8 cellular contexts compared by ENCODE assay signal in the genomic region with DNA sequence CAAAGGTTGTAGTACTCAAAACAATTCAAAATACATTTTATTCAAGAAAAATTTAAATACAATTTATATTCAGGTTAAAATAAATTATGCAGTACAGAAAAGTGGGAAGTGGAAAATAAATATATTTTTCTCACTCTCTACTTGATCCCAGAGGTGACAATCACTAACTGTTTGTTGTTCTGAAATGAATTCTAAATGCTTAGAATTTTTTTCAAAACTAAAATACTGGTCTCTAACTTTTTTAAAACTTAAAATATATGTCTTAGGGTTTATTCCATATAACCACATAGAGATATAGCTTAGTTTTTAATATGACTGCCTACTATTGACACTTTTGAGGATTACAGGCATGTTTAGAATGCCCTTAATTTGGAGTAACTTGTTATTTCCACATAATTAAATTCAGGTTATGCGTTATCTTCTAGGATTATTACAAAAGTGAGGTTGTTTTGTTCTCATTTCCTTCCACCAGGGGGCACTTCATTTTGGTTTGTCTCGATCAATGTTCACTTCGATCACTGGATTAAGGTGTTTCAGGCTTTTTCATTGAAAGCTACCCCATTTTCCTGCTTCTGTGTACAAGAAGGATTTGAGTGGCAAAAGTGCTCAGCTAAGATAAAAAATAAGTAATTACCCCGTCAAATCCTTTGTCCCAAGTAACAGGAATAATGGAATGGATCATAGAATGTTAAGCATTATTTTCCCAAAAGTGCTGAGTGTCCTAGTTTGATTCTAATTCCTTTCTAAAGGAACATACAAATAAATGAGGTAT. TPM values are rescaled to one million over a fixed set of nuclear protein-coding genes. Genes with fewer than 3 reads are reported as not detected.
A peak's percentile ranks its signal among the peaks of the same experiment; 100 is the strongest.
DNase-seq lines count a peak whose midpoint lies in the region; ATAC-seq and TF ChIP-seq lines count a peak whose summit lies in the region.

No MANE protein-coding gene starts in this region.

- no peak overlapping the region for H2BK120ac ChIP-seq in mesenchymal stem cell (ENCODE audit: low read depth, low read length)

- H3K9me3 ChIP-seq in mesenchymal stem cell (ENCODE audit: control insufficient read depth, low read length) (no peaks in the 10 kb centered on the region), aorta (ENCODE audit: control insufficient read depth, low read length) (no peaks in the 10 kb centered on the region)

- no peak overlapping the region for H4K8ac ChIP-seq in mesenchymal stem cell (ENCODE audit: low read length)

- 29% methylated on average over 4 of the region's 4 CpGs for WGBS in mesenchymal stem cell
- WGBS in aorta, 2 donors, result 7 to 8% methylated on average over 4 of the region's 4 CpGs

- H3K4ac ChIP-seq in mesenchymal stem cell (ENCODE audit: low read depth in 1 of 2, low read length in 2 of 2), result no peak overlapping the region

- no peak overlapping the region for H2BK5ac ChIP-seq in mesenchymal stem cell (ENCODE audit: low read depth, low read length, poor library complexity, severe bottlenecking)

- no peaks in the 10 kb centered on the region for H3K79me1 ChIP-seq in mesenchymal stem cell (replicated peaks; ENCODE audit: low read length, poor library complexity, severe bottlenecking)

- H3K36me3 ChIP-seq in mesenchymal stem cell (ENCODE audit: control insufficient read depth in 1 of 2, insufficient read depth in 2 of 2, low read depth in 1 of 2, low read length in 2 of 2) (no peaks in the 10 kb centered on the region), aorta (ENCODE audit: control insufficient read depth in 1 of 2, insufficient read depth in 2 of 2, low read length in 1 of 2) (no peaks in the 10 kb centered on the region)

- H3K4me1 ChIP-seq in mesenchymal stem cell (ENCODE audit: control insufficient read depth, insufficient read depth, low read depth, low read length), result no peaks in the 10 kb centered on the region
- peaks cover 0 to 2% of the 10 kb centered on the region in 2 donors for H3K4me1 ChIP-seq in aorta (ENCODE audit: control insufficient read depth in 1 of 2, insufficient read depth in 2 of 2, low read length in 2 of 2)

- H3K4me3 ChIP-seq in AG09309 (ENCODE audit: control insufficient read depth, low read depth, low read length), result no peak overlapping the region
- H3K4me3 ChIP-seq in cardiac fibroblast (replicated peaks in 1 of 2; ENCODE audit: low read depth in 2 of 2, low read length in 2 of 2), result no peak overlapping the region
- peak overlapping the region in 1 of 2 experiments; percentile 59 for H3K4me3 ChIP-seq in mesenchymal stem cell (ENCODE audit: insufficient read depth in 1 of 2, low read depth in 1 of 2, low read length in 2 of 2)
- H3K4me3 ChIP-seq in aorta (ENCODE audit: low read length in 2 of 2), result peak overlapping the region; percentile 31 to 90

- intact Hi-C loops in aorta (cut with DNase I), result loop anchor here (5.0 to 10.0 kb wide), 3 partner anchors 261 to 931 kb away; partner anchors contain the start of gene GULP1 (in 1 of the 2)

- H3K27me3 ChIP-seq in mesenchymal stem cell (ENCODE audit: control insufficient read depth in 1 of 2, insufficient read depth in 1 of 2, low read length in 2 of 2), result no peaks in the 10 kb centered on the region
- no peaks in the 10 kb centered on the region for H3K27me3 ChIP-seq in aorta (ENCODE audit: control insufficient read depth in 1 of 2, insufficient read depth in 2 of 2, low read length in 1 of 2)

- H2BK12ac ChIP-seq in mesenchymal stem cell (ENCODE audit: low read length in 2 of 2), result no peak overlapping the region

- H3K9ac ChIP-seq in mesenchymal stem cell (ENCODE audit: low read length), result peak overlapping the region; percentile 94

- peak; percentile 64 for TF ChIP-seq CTCF in AG09309 (IDR thresholded peaks at IDR 0.05; ENCODE audit: control insufficient read depth, insufficient read depth, low read depth, low read length, missing control alignments)
- peak; percentile 51; the same call in 1 of the 2 replicates for TF ChIP-seq CTCF in GM12874 (IDR thresholded peaks at IDR 0.05; ENCODE audit: insufficient read depth, low read depth, low read length)
- TF ChIP-seq CTCF in cardiac fibroblast (IDR thresholded peaks at IDR 0.05; ENCODE audit: low read depth, low read length), result peak; percentile 55

- H2BK15ac ChIP-seq in mesenchymal stem cell (ENCODE audit: low read depth, poor library complexity, severe bottlenecking), result no peak overlapping the region

- no peak overlapping the region for H3K14ac ChIP-seq in mesenchymal stem cell (ENCODE audit: low read length in 2 of 2)

- DNase-seq in AG09309 (ENCODE audit: low read depth), result no peak
- peak; percentile 50 for DNase-seq in NCI-H774 (lab: John Stamatoyannopoulos, UW)
- peak; percentile 63 to 75 for DNase-seq in cardiac fibroblast (ENCODE audit: low read depth in 2 of 2)
- DNase-seq in mesenchymal stem cell, result peak; percentile 72
- no peak for DNase-seq in aorta
- DNase-seq in cerebellar nuclear complex (lab: John Stamatoyannopoulos, UW), result no peak

- no peak overlapping the region for H3K23ac ChIP-seq in mesenchymal stem cell (ENCODE audit: low read length in 2 of 2)

- no peak overlapping the region for H3K18ac ChIP-seq in mesenchymal stem cell (ENCODE audit: low read depth in 1 of 2, low read length in 2 of 2)

- H2AFZ ChIP-seq in mesenchymal stem cell (ENCODE audit: low read depth, low read length), result no peak overlapping the region

- no peak overlapping the region for H2AK5ac ChIP-seq in mesenchymal stem cell (ENCODE audit: low read length, severe bottlenecking)

- H3K27ac ChIP-seq in mesenchymal stem cell (ENCODE audit: low read length, poor library complexity, severe bottlenecking) (no peak overlapping the region), aorta (ENCODE audit: low read depth in 1 of 2, low read length in 2 of 2) (no peak overlapping the region)

- no peak overlapping the region for H3K4me2 ChIP-seq in mesenchymal stem cell (ENCODE audit: low read length, poor library complexity, severe bottlenecking)

- ATAC-seq in HG03095 (IDR thresholded peaks at IDR 0.05; ENCODE audit: unreplicated experiment) (peak; percentile 46), aorta (ENCODE audit: low FRiP score) (peak; percentile 59)

- no peak overlapping the region for H4K91ac ChIP-seq in mesenchymal stem cell (ENCODE audit: low read length)

RNA-seq across cellular contexts. Expression of gene TFPI, which starts 27.1 kb away (rescaled TPM):
- polyA plus RNA-seq in mesenchymal stem cell (2013, experiment 1 of 2), result 486 TPM
- 510 TPM for polyA plus RNA-seq in mesenchymal stem cell (2013, experiment 2 of 2)
- 100 to 1,000 TPM; 105 to 135 TPM for total RNA-seq in aorta
- polyA plus RNA-seq in aorta, result 10 to 100 TPM; 20.5 to 93.1 TPM

Comparison
In these comparisons a context has a peak if more than half of its experiments do, and no peak if none do; other contexts are left out.
1. DNase-seq: peak in NCI-H774 (single experiment), cardiac fibroblast (2 of 2) and mesenchymal stem cell (single experiment); none in AG09309 (single experiment), aorta (0 of 2) and cerebellar nuclear complex (0 of 2).
2. H3K4me3 ChIP-seq: peak in aorta (2 of 2); none in AG09309 (single experiment) and cardiac fibroblast (0 of 2).
3. Peak in every context shown above with its lines, with median percentiles within 50 percentile points of each other: CTCF ChIP-seq.